ENCODE assay signal across 17 cellular contexts in genomic region chr14:98886982-98887381, GRCh38.
A peak's percentile ranks its signal among the peaks of the same experiment; 100 is the strongest.
DNase-seq lines count a peak whose midpoint lies in the region; ATAC-seq and TF ChIP-seq lines count a peak whose summit lies in the region.
"Had no signal": no experiment of that assay in that cellular context is flagged by ENCODE, and none has a peak within 500 bp of the region (broad histone marks: within the 10 kb centered on the region; RNA-seq: fewer than 3 reads in every experiment).

No MANE protein-coding gene starts in this region.

- no peak overlapping the region for H2AK5ac ChIP-seq in H9 (ENCODE audit: insufficient read length, low read length)

- CTCF ChIA-PET in RWPE1 (lab: Yijun Ruan, JAX): no interaction called here

- no peak overlapping the region for H3K4me3 Mint-ChIP-seq in H9
- H3K4me3 Mint-ChIP-seq: CD4-positive, alpha-beta memory T cell had no signal

- H2BK12ac ChIP-seq in H9 (ENCODE audit: insufficient read length, low read depth, low read length): no peak overlapping the region

- H2BK15ac ChIP-seq in H9 (ENCODE audit: low read depth, low read length): peak overlapping the region; percentile 45; the same call in 1 of the 2 replicates

- H3K9ac ChIP-seq in H9 (ENCODE audit: extremely low read depth, insufficient read length, low read length): no peak overlapping the region

- H3K79me1 ChIP-seq in H9 (ENCODE audit: insufficient read depth, low read depth, low read length, poor library complexity, severe bottlenecking): no peaks in the 10 kb centered on the region

- H3K4me1 ChIP-seq in H9 (ENCODE audit: insufficient read depth, low read length) (no peaks in the 10 kb centered on the region; the same call in 1 of the 2 replicates), foreskin keratinocyte (no peaks in the 10 kb centered on the region)
- H3K4me1 ChIP-seq: A549 had no signal

- intact Hi-C loops in posterior vena cava (cut with DNase I): no loop called here

- ATAC-seq in foreskin keratinocyte (peak; percentile 93), GM19023 (IDR thresholded peaks at IDR 0.05; ENCODE audit: unreplicated experiment) (no peak)
- ATAC-seq: A549, GM12878 had no signal

- H3K9me3 Mint-ChIP-seq in H9: peaks cover 4 to 7% of the 10 kb centered on the region in 2 experiments; a peak in 4 of 5 replicates

- peaks cover 0 to 7% (median 0%) of the 10 kb centered on the region in 3 experiments; a peak in 5 of 7 replicates for H3K36me3 Mint-ChIP-seq in H9 (ENCODE audit: insufficient read depth in 1 of 3, low read depth in 3 of 3)
- H3K36me3 Mint-ChIP-seq: CD4-positive, alpha-beta memory T cell had no signal

- TF ChIP-seq CTCF in H9 (conservative IDR thresholded peaks at IDR 0.05): no peak
- TF ChIP-seq CTCF in RWPE1 (conservative IDR thresholded peaks at IDR 0.05; ENCODE audit: low read depth): no peak
- no peak for TF ChIP-seq CTCF in foreskin keratinocyte (conservative IDR thresholded peaks at IDR 0.05)

- no peak overlapping the region for H3K4ac ChIP-seq in H9 (ENCODE audit: low read depth, low read length)

- H4K20me1 ChIP-seq in H9 (ENCODE audit: control insufficient read depth, insufficient read depth, insufficient read length): no peaks in the 10 kb centered on the region

- H3K18ac ChIP-seq in H9 (ENCODE audit: insufficient read length, low read depth, low read length): no peak overlapping the region

- H2BK5ac ChIP-seq in H9 (ENCODE audit: insufficient read length, low read length): no peak overlapping the region

- H3K27me3 Mint-ChIP-seq in H9 (ENCODE audit: low read depth): peaks cover 1% of the 10 kb centered on the region; the same call in 1 of the 2 replicates
- H3K27me3 Mint-ChIP-seq: CD4-positive, alpha-beta memory T cell had no signal

- H3K27ac ChIP-seq in H9 (ENCODE audit: insufficient read length, low read depth, low read length) (no peak overlapping the region), RWPE1 (peak overlapping the region; percentile 23; the same call in 1 of the 2 replicates), foreskin keratinocyte (no peak overlapping the region)
- H3K27ac ChIP-seq: A549 had no signal

- H3K27me3 ChIP-seq in H9 (ENCODE audit: insufficient read depth, low read length): no peaks in the 10 kb centered on the region
- H3K27me3 ChIP-seq in foreskin keratinocyte: no peaks in the 10 kb centered on the region

- H3K9me3 ChIP-seq in H9 (ENCODE audit: control insufficient read depth, low read depth, low read length): no peaks in the 10 kb centered on the region

- H3K27ac Mint-ChIP-seq in H9: peak overlapping the region in 1 of 3 experiments; percentile 84; a peak in 3 of 7 replicates

- no peak overlapping the region for H3K56ac ChIP-seq in H9 (ENCODE audit: insufficient read length, low read depth, low read length)

- no peak overlapping the region for H4K8ac ChIP-seq in H9 (replicated peaks; ENCODE audit: insufficient read length, low read depth, low read length)

- H2BK120ac ChIP-seq in H9 (ENCODE audit: low read depth, low read length, poor library complexity, severe bottlenecking): no peak overlapping the region

- no peak overlapping the region for H3K23ac ChIP-seq in H9 (ENCODE audit: insufficient read length, low read depth, low read length)

- H4K5ac ChIP-seq in H9 (ENCODE audit: insufficient read length, low read depth, low read length): no peak overlapping the region

- H4K91ac ChIP-seq in H9 (ENCODE audit: insufficient read length, low read depth, low read length): no peak overlapping the region

- no peak overlapping the region; the same call in 1 of the 2 replicates for H3K14ac ChIP-seq in H9 (ENCODE audit: insufficient read depth, low read length)

- DNase-seq in H9 (no peak), RWPE1 (ENCODE audit: low spot score) (peak; percentile 44), foreskin keratinocyte (peak in 1 of 2 donors; percentile 47), posterior vena cava (ENCODE audit: low spot score) (peak; percentile 75), NCI-H345 (lab: John Stamatoyannopoulos, UW) (no peak), NCI-H2227 treated with DMSO at 0.1 percent for 48 hours (lab: John Stamatoyannopoulos, UW) (no peak)
- no peak for DNase-seq in activated CD4-positive, CD25-positive, alpha-beta regulatory T cell (lab: John Stamatoyannopoulos, UW)
- DNase-seq: CD4-positive, alpha-beta memory T cell; NCI-H1105 treated with DMSO at 0.1 percent for 48 hours; NCI-H187; NCI-H2107; NCI-H524; NCI-H82; OCI-M1 had no signal

- no CpG with 5 or more reads among the region's 8 CpGs for WGBS in H9 (ENCODE audit: extremely low coverage, insufficient read length, low lambda C conversion rate)

- H3K4me2 ChIP-seq in H9 (ENCODE audit: insufficient read depth, insufficient read length, low read length): no peak overlapping the region
- H3K4me2 ChIP-seq: A549 had no signal

- peaks cover 22 to 31% of the 10 kb centered on the region in 2 experiments for H3K4me1 Mint-ChIP-seq in H9

- POLR2A ChIA-PET in RWPE1 (lab: Yijun Ruan, JAX; ENCODE audit: low non-redundant PET): no interaction called here

- H3T11ph ChIP-seq in H9 (ENCODE audit: low read length): no peak overlapping the region

- no peak overlapping the region for H2BK20ac ChIP-seq in H9 (ENCODE audit: low read depth, low read length, poor library complexity, severe bottlenecking)

- no peaks in the 10 kb centered on the region for H3K23me2 ChIP-seq in H9 (ENCODE audit: insufficient read length, low read depth, low read length, poor library complexity, severe bottlenecking)

- H3K79me2 ChIP-seq in H9 (ENCODE audit: insufficient read depth, low read length): no peaks in the 10 kb centered on the region

- no peak overlapping the region for H2AFZ ChIP-seq in H9 (ENCODE audit: low read length)

Comparison
In these comparisons a context has a peak if more than half of its experiments do, and no peak if none do; other contexts are left out.
1. DNase-seq: peak in RWPE1 (single experiment) and posterior vena cava (single experiment); none in H9 (single experiment), NCI-H345 (single experiment), activated CD4-positive, CD25-positive, alpha-beta regulatory T cell (0 of 4) and NCI-H2227 treated with DMSO at 0.1 percent for 48 hours (single experiment).